Comparison of ENCODE assay signal across 10 cellular contexts in the genomic region with DNA sequence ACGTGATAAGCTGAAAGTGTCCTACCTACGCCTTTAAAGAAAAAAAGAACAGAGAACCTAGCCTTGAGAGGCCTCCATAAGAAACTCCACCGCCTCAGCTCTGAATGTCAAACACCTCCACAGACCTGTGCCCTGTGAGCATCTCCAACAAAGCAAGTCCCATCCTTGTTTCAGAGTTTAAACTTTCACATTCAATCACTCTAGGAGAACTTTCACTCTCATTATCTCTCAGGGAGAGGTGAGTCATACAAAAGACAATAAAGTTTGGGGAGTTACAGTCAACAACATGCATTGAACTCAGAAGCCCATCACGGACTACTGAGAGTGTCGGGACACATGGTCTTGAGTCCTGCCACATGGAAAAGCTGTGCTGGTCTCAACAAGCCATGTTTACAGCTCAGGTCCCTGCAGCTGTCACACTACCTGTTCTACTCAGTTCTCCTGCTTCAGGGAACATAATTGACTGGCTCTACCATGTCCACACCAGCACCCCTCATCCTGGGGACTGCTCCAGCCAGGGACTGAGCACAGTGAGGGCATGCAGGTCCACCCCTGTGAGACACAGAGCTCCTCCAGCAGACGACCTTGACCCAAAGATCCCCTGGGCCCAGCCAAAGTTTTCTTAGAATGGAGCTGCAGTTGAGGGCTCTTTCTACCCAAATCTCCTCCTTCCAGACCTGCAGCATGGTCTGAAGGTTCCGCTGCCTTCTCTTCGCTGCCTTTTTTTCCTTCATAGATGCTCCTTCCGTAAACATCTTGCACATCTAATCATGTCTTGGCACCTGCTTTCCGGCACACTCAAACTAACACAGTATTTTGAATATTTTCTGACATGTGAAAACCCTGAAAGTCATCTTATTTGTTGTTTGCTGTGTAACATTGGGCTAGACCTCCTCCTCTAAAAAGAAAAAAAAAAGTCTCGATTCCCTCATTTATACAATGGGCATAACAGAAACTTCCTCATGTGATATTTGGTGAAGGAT.
DNase-seq lines count a peak whose midpoint lies in the region; ATAC-seq, FAIRE-seq and TF ChIP-seq lines count a peak whose summit lies in the region.
"Had no signal": no experiment of that assay in that cellular context is flagged by ENCODE, and none has a peak within 500 bp of the region (broad histone marks: within the 10 kb centered on the region; RNA-seq: fewer than 3 reads in every experiment).

No MANE protein-coding gene starts in this region.

- DNase-seq in A549 (ENCODE audit: low read depth in 1 of 2, low spot score in 1 of 2) (no peak), lung microvascular endothelial cell (ENCODE audit: low read depth in 2 of 2) (peak; percentile 59 to 70), NCI-H524 (lab: John Stamatoyannopoulos, UW) (no peak), dorsolateral prefrontal cortex (no peak), HCEC 1CT (no peak)
- peak; percentile 49 for DNase-seq in activated T-cell treated with anti-CD3 and anti-CD28 coated beads, Interleukin-2, amount 50 U/mL, for 4 hours

- H3K9me3 ChIP-seq in A549: no peaks in the 10 kb centered on the region

- peaks cover 99% of the 10 kb centered on the region for H3K4me1 Mint-ChIP-seq in activated T-cell treated with anti-CD3 and anti-CD28 coated beads, Interleukin-2, amount 50 U/mL, for 4 hours (ENCODE audit: low read depth)

- ATAC-seq in A549: no peak
- ATAC-seq in GM19324 (IDR thresholded peaks at IDR 0.05; ENCODE audit: low FRiP score, unreplicated experiment): peak; percentile 36
- peak; percentile 62 for ATAC-seq in HG03342 (IDR thresholded peaks at IDR 0.05; ENCODE audit: unreplicated experiment)
- peak; percentile 71 to 73 for ATAC-seq in activated T-cell treated with anti-CD3 and anti-CD28 coated beads, Interleukin-2, amount 50 U/mL, for 4 hours

- no peaks in the 10 kb centered on the region for H3K27me3 Mint-ChIP-seq in activated T-cell treated with anti-CD3 and anti-CD28 coated beads, Interleukin-2, amount 50 U/mL, for 4 hours (ENCODE audit: low read depth)

- H3K27ac ChIP-seq in A549 (no peak overlapping the region), dorsolateral prefrontal cortex (no peak overlapping the region)

- no peaks in the 10 kb centered on the region for H3K9me3 Mint-ChIP-seq in activated T-cell treated with anti-CD3 and anti-CD28 coated beads, Interleukin-2, amount 50 U/mL, for 4 hours

- H3K4me3 Mint-ChIP-seq in activated T-cell treated with anti-CD3 and anti-CD28 coated beads, Interleukin-2, amount 50 U/mL, for 4 hours: peak overlapping the region; percentile 67

- CTCF ChIA-PET in A549 (lab: Yijun Ruan, JAX): interaction anchor here (0.7 to 1.5 kb wide), 4 partner anchors 12 to 315 kb away, joined by 3 to 5 read pairs (median 3); no protein-coding TSS in a partner anchor

- TF ChIP-seq RAD21 in A549 (conservative IDR thresholded peaks at IDR 0.05 in 1 of 2, IDR thresholded peaks at IDR 0.05 in 1 of 2): no peak

- POLR2A ChIA-PET in A549 (lab: Yijun Ruan, JAX): interaction anchor here (0.7 kb wide), 1 partner anchor 65 kb away, joined by 3 read pairs; no protein-coding TSS in a partner anchor

- H3K4me3 ChIP-seq in A549 (no peak overlapping the region), dorsolateral prefrontal cortex (no peak overlapping the region)

- no peak for FAIRE-seq in A549 (lab: Jason Lieb, UNC)
- FAIRE-seq: endometrium, G401.6 had no signal

- no peaks in the 10 kb centered on the region for H3K27me3 ChIP-seq in dorsolateral prefrontal cortex

- peak overlapping the region; percentile 14; the same call in 1 of the 3 replicates for H3K4me2 ChIP-seq in A549

- no peak for TF ChIP-seq EP300 in A549 (IDR thresholded peaks at IDR 0.05)

- TF ChIP-seq CTCF in A549 (IDR thresholded peaks at IDR 0.05): no peak
- no peak for TF ChIP-seq CTCF in dorsolateral prefrontal cortex (IDR thresholded peaks at IDR 0.05 in 54 of 56, conservative IDR thresholded peaks at IDR 0.05 in 2 of 56; ENCODE audit: low read depth in 1 of 56, partially characterized antibody in 56 of 56)

- intact Hi-C loops in dorsolateral prefrontal cortex (cut with DNase I): no loop called here

- H3K36me3 Mint-ChIP-seq in activated T-cell treated with anti-CD3 and anti-CD28 coated beads, Interleukin-2, amount 50 U/mL, for 4 hours (ENCODE audit: insufficient read depth): peaks cover 74% of the 10 kb centered on the region

- peaks cover 22% of the 10 kb centered on the region for H3K4me1 ChIP-seq in A549

- TF ChIP-seq POLR2A in A549 (IDR thresholded peaks at IDR 0.05; ENCODE audit: low read length): no peak

- 81% methylated on average over 11 of the region's 11 CpGs for WGBS in A549 (ENCODE audit: missing lambda C conversion rate)

TF ChIP-seq in A549, 52 proteins besides CTCF, POLR2A, EP300 and RAD21:
- TF ChIP-seq, protein P1, sequence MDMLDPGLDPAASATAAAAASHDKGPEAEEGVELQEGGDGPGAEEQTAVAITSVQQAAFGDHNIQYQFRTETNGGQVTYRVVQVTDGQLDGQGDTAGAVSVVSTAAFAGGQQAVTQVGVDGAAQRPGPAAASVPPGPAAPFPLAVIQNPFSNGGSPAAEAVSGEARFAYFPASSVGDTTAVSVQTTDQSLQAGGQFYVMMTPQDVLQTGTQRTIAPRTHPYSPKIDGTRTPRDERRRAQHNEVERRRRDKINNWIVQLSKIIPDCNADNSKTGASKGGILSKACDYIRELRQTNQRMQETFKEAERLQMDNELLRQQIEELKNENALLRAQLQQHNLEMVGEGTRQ (IDR thresholded peaks at IDR 0.05): no peak
- TF ChIP-seq FOSL2 (IDR thresholded peaks at IDR 0.05) (no peak), FOSL2 (CRISPR knock-in tag; IDR thresholded peaks at IDR 0.05) (peak; percentile 35; the same call in 1 of the 2 replicates)

Comparison
In these comparisons a context has a peak if more than half of its experiments do, and no peak if none do; other contexts are left out.
1. ATAC-seq: peak in GM19324 (single experiment), HG03342 (single experiment) and activated T-cell treated with anti-CD3 and anti-CD28 coated beads, Interleukin-2, amount 50 U/mL, for 4 hours (2 of 2); none in A549 (0 of 2).
2. DNase-seq: peak in activated T-cell treated with anti-CD3 and anti-CD28 coated beads, Interleukin-2, amount 50 U/mL, for 4 hours (single experiment) and lung microvascular endothelial cell (2 of 2); none in A549 (0 of 2), NCI-H524 (0 of 2), dorsolateral prefrontal cortex (0 of 10) and HCEC 1CT (single experiment).